Comparison of ENCODE assay signal across 29 cellular contexts in the genomic region with DNA sequence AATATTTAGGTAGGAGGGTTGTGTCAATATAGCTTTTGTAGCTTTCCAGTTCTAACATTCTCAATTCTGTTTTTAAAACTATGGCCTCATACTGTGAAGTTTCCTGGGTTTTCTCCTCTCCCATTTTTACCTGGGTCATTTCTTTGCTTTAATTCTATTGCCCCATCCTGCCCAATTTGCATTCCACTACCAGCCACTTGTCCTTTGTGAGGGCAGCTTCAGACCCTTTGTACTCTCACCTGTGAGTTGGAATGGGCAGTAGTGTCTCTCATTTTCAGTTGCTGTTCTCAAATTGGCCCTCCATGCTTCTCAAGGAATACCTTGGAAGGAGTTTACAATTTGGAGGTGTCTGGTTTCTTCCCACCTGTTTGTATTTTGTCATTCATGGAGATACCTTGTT.
"Had no signal": no experiment of that assay in that cellular context is flagged by ENCODE, and none has a peak within 500 bp of the region (broad histone marks: within the 10 kb centered on the region; RNA-seq: fewer than 3 reads in every experiment).

No MANE protein-coding gene starts in this region.

- H3K9me3 ChIP-seq: psoas muscle, upper lobe of right lung had no signal

- DNase-seq: activated CD4-positive, alpha-beta memory T cell treated with anti-CD3 and anti-CD28 coated beads for 36 hours; activated CD4-positive, alpha-beta T cell treated with anti-CD3 and anti-CD28 coated beads, Interleukin-2, amount 10 ng/mL, durations not matched to agents 24 days and 14 days; activated CD4-positive, CD25-positive, alpha-beta regulatory T cell treated with anti-CD3 and anti-CD28 coated beads, Interleukin-2, amount 50 U/mL, for 72 hours; activated CD8-positive, alpha-beta memory T cell treated with anti-CD3 and anti-CD28 coated beads, Interleukin-2, amount 50 U/mL, for 4 hours; activated gamma-delta T cell; activated naive CD4-positive, alpha-beta T cell treated with anti-CD3 and anti-CD28 coated beads, Interleukin-2, amount 50 U/mL, for 16 hours; activated naive CD8-positive, alpha-beta T cell treated with anti-CD3 and anti-CD28 coated beads, Interleukin-2, amount 50 U/mL, for 24 hours; activated T-cell treated with anti-CD3 and anti-CD28 coated beads, Interleukin-2, amount 50 U/mL, for 1 hour; amygdala; caudate nucleus; cortex of kidney; effector memory CD8-positive, alpha-beta T cell; head of caudate nucleus; hippocampal formation; naive B cell; nucleus accumbens; psoas muscle; stimulated activated CD4-positive, alpha-beta T cell treated with anti-CD3 and anti-CD28 coated beads, Interleukin-2, amount 100 ng/mL, for 24 hours; stimulated activated naive CD4-positive, alpha-beta T cell; T-helper 17 cell; T1000; tibial artery; upper lobe of right lung; WERI-Rb-1 had no signal

- H3K27me3 ChIP-seq: suprapubic skin, tibial artery, upper lobe of right lung had no signal

- H3K4me1 ChIP-seq: parathyroid adenoma, psoas muscle, suprapubic skin, tibial artery, upper lobe of right lung had no signal

- H3K4me1 Mint-ChIP-seq: activated CD4-positive, alpha-beta T cell treated with anti-CD3 and anti-CD28 coated beads, Interleukin-2, amount 10 ng/mL, durations not matched to agents 24 days and 14 days; activated naive CD8-positive, alpha-beta T cell treated with anti-CD3 and anti-CD28 coated beads, Interleukin-2, amount 50 U/mL, for 24 hours; mesothelial cell of epicardium; naive B cell; neural crest cell had no signal

- H3K4me3 ChIP-seq: psoas muscle, smooth muscle cell, suprapubic skin, tibial artery, upper lobe of right lung had no signal

- ATAC-seq: activated naive CD8-positive, alpha-beta T cell treated with anti-CD3 and anti-CD28 coated beads, Interleukin-2, amount 50 U/mL, for 24 hours; effector memory CD8-positive, alpha-beta T cell; psoas muscle; T-helper 17 cell; upper lobe of right lung had no signal

- H3K27me3 Mint-ChIP-seq: activated CD4-positive, alpha-beta memory T cell treated with anti-CD3 and anti-CD28 coated beads for 36 hours; activated naive CD8-positive, alpha-beta T cell treated with anti-CD3 and anti-CD28 coated beads, Interleukin-2, amount 50 U/mL, for 24 hours; effector memory CD8-positive, alpha-beta T cell; naive B cell; T-helper 17 cell had no signal

- H3K4me3 Mint-ChIP-seq: activated CD4-positive, alpha-beta memory T cell treated with anti-CD3 and anti-CD28 coated beads for 36 hours; activated CD4-positive, alpha-beta T cell treated with anti-CD3 and anti-CD28 coated beads, Interleukin-2, amount 10 ng/mL, durations not matched to agents 24 days and 14 days; activated naive CD8-positive, alpha-beta T cell treated with anti-CD3 and anti-CD28 coated beads, Interleukin-2, amount 50 U/mL, for 24 hours; effector memory CD8-positive, alpha-beta T cell; mesothelial cell of epicardium; naive B cell; neural crest cell; T-helper 17 cell had no signal

- H3K9ac ChIP-seq: parathyroid adenoma had no signal

- H3K9me3 Mint-ChIP-seq: activated CD4-positive, alpha-beta T cell treated with anti-CD3 and anti-CD28 coated beads, Interleukin-2, amount 10 ng/mL, durations not matched to agents 24 days and 14 days; effector memory CD8-positive, alpha-beta T cell had no signal

- H3K27ac ChIP-seq: parathyroid adenoma, psoas muscle, suprapubic skin, tibial artery, upper lobe of right lung, WERI-Rb-1 had no signal

- H3K36me3 ChIP-seq: suprapubic skin, tibial artery, upper lobe of right lung, WERI-Rb-1 had no signal

- H3K36me3 Mint-ChIP-seq: activated CD4-positive, alpha-beta memory T cell treated with anti-CD3 and anti-CD28 coated beads for 36 hours had no signal

- H3K27ac Mint-ChIP-seq: activated CD4-positive, alpha-beta memory T cell treated with anti-CD3 and anti-CD28 coated beads for 36 hours; activated CD4-positive, alpha-beta T cell treated with anti-CD3 and anti-CD28 coated beads, Interleukin-2, amount 10 ng/mL, durations not matched to agents 24 days and 14 days; activated naive CD8-positive, alpha-beta T cell treated with anti-CD3 and anti-CD28 coated beads, Interleukin-2, amount 50 U/mL, for 24 hours; mesothelial cell of epicardium; naive B cell; T-helper 17 cell had no signal
